12 cellular contexts compared by ENCODE assay signal in the genomic region with DNA sequence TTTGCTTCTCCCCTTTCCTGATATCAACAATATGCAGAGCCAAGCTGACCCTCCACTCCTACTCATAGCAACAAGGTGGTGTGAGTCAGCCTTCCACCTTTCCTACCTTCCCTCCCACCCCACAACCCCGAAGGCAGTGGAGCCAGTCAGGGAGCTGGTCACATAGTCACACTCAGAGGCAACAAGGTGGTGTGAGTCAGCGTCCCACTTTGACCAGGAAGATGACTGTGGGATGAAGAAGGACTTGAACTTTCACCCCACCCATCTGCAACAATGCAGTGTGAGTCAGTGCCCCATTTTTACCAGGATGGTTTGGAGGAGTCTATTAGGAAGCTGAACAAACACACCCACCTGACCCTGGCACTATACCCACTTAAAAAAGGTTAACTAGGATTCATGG. TPM values are rescaled to one million over a fixed set of nuclear protein-coding genes. Genes with fewer than 3 reads are reported as not detected.
DNase-seq lines count a peak whose midpoint lies in the region; ATAC-seq, FAIRE-seq and TF ChIP-seq lines count a peak whose summit lies in the region.
"Had no signal": no experiment of that assay in that cellular context is flagged by ENCODE, and none has a peak within 500 bp of the region (broad histone marks: within the 10 kb centered on the region; RNA-seq: fewer than 3 reads in every experiment).

No MANE protein-coding gene starts in this region.

- intact Hi-C loops in gastrocnemius medialis (cut with DNase I; ENCODE audit: low total_unique reads) = no loop called here

- peaks cover 0 to 18% of the 10 kb centered on the region in 2 donors for H3K4me1 ChIP-seq in gastrocnemius medialis

- H3K4me3 ChIP-seq in fibroblast of the aortic adventitia (ENCODE audit: low read depth, low read length) (no peak overlapping the region), gastrocnemius medialis (no peak overlapping the region)

- TF ChIP-seq CTCF in fibroblast of the aortic adventitia (IDR thresholded peaks at IDR 0.05; ENCODE audit: insufficient read depth, low read length) (no peak), gastrocnemius medialis (IDR thresholded peaks at IDR 0.05 in 4 of 5, conservative IDR thresholded peaks at IDR 0.05 in 1 of 5) (no peak), GM13977 (IDR thresholded peaks at IDR 0.05; ENCODE audit: extremely low read depth, insufficient read depth, missing control alignments) (no peak)

- H3K27me3 ChIP-seq in gastrocnemius medialis = no peaks in the 10 kb centered on the region

- no peak for TF ChIP-seq POLR2A in GM12891 (IDR thresholded peaks at IDR 0.05; ENCODE audit: low read depth, low read length)
- TF ChIP-seq POLR2A in gastrocnemius medialis (IDR thresholded peaks at IDR 0.05) = no peak

- in situ Hi-C loops in gastrocnemius medialis (cut with MboI; ENCODE audit: low sequenced_read_pairs in 4 of 4) = no loop called here
- in situ Hi-C loops in GM13977 (cut with MboI; ENCODE audit: low pct_unique_long_range_greater_than_20kb, low sequenced_read_pairs, unreplicated experiment) = no loop called here

- H3K27ac ChIP-seq in gastrocnemius medialis = peak overlapping the region; percentile 27 to 72 (median 64)

- DNase-seq in GM12891 (ENCODE audit: insufficient read length, low spot score) (no peak), RKO (ENCODE audit: low spot score) (peak; percentile 87), fibroblast of the aortic adventitia (ENCODE audit: low read depth) (peak; percentile 32), gastrocnemius medialis (peak; percentile 11 to 61), GM13977 (ENCODE audit: low spot score) (no peak), NCI-H2196 (lab: John Stamatoyannopoulos, UW; ENCODE audit: unreplicated experiment) (no peak), NCI-H1048 (lab: John Stamatoyannopoulos, UW) (no peak)
- DNase-seq: activated CD4-positive, CD25-positive, alpha-beta regulatory T cell treated with anti-CD3 and anti-CD28 coated beads, Interleukin-2, amount 50 U/mL, for 72 hours; head of caudate nucleus; MV-4-11; nephron progenitor cell had no signal

- FAIRE-seq in GM12891 (lab: Jason Lieb, UNC) = peak; percentile 23

- no peaks in the 10 kb centered on the region for H3K9me3 ChIP-seq in gastrocnemius medialis

- ATAC-seq in gastrocnemius medialis = peak; percentile 71 to 76

- no peaks in the 10 kb centered on the region for H3K36me3 ChIP-seq in gastrocnemius medialis

TF ChIP-seq in GM12891, 5 proteins besides CTCF, POLR2A, EP300 and RAD21:
- TF ChIP-seq SPI1 (IDR thresholded peaks at IDR 0.05; ENCODE audit: low read depth, low read length) (no peak), TAF1 (IDR thresholded peaks at IDR 0.05; ENCODE audit: low read depth, low read length) (no peak)

RNA-seq across cellular contexts. Expression of a gene that starts 30.1 kb away (rescaled TPM):
- 2.7 TPM for polyA plus RNA-seq in GM12891 (2012; ENCODE audit: low read depth, missing spikeins)
- total RNA-seq in fibroblast of the aortic adventitia (ENCODE audit: low replicate concordance) (2.3 and 7.1 TPM in 2 replicates), gastrocnemius medialis (1 to 10 TPM; 4.0 to 8.4 (median 5.6) TPM)

RNA-seq across cellular contexts. Expression of a gene that starts 44.2 kb away (rescaled TPM):
- 0.14 TPM for polyA plus RNA-seq in GM12891 (2012; ENCODE audit: low read depth, missing spikeins)
- not detected in 2 replicates for total RNA-seq in fibroblast of the aortic adventitia (ENCODE audit: low replicate concordance)
- not detected for total RNA-seq in gastrocnemius medialis
- polyA plus RNA-seq: adipose tissue had no signal

Comparison
In these comparisons a context has a peak if more than half of its experiments do, and no peak if none do; other contexts are left out.
1. DNase-seq: peak in RKO (single experiment), fibroblast of the aortic adventitia (single experiment) and gastrocnemius medialis (2 of 2); none in GM12891 (single experiment), GM13977 (single experiment), NCI-H2196 (single experiment) and NCI-H1048 (single experiment).